ENCODE assay signal across 9 cellular contexts in the genomic region with DNA sequence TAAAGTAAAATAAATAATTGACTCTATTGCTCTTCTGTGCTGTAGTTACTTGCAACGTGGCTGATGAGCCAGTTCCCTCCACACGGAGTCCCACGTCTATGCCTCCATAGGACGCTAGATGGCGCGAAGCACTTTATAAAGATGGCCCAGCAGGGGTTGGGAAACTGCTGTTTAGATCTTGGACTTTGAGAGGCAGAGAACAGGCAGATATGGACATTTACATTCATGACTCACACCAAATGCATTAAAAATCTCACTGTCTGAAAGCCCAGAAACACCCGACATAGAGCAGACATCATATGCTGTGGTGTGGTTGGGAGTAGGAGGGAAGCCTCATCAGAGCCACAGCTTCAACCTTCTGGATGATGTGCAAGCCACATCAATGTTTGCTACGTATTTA.
DNase-seq lines count a peak whose midpoint lies in the region; ATAC-seq, FAIRE-seq and TF ChIP-seq lines count a peak whose summit lies in the region.
"Had no signal": no experiment of that assay in that cellular context is flagged by ENCODE, and none has a peak within 500 bp of the region (broad histone marks: within the 10 kb centered on the region; RNA-seq: fewer than 3 reads in every experiment).

No MANE protein-coding gene starts in this region.

- H3K4me3 ChIP-seq in endothelial cell of umbilical vein (replicated peaks in 1 of 3; ENCODE audit: insufficient read depth in 1 of 3, low read depth in 1 of 3, low read length in 3 of 3) (no peak overlapping the region), mucosa of descending colon (no peak overlapping the region)

- DNase-seq in DMS114 treated with DMSO at 0.1 percent for 48 hours (lab: John Stamatoyannopoulos, UW; ENCODE audit: unreplicated experiment) (peak; percentile 36), NCI-H446 (lab: John Stamatoyannopoulos, UW) (peak; percentile 43 to 70), endothelial cell of umbilical vein (ENCODE audit: low read depth, low spot score) (peak; percentile 92), mucosa of descending colon (peak in 2 of 3 donors; percentile 78 to 89), substantia nigra (lab: John Stamatoyannopoulos, UW) (peak in 46 of 49 donors; percentile 5 to 83 (median 63))
- peak; percentile 52 for DNase-seq in activated CD4-positive, alpha-beta T cell treated with anti-CD3 and anti-CD28 coated beads, Interleukin-2, amount 10 ng/mL, durations not matched to agents 7 days and 5 days

- TF ChIP-seq CTCF in endothelial cell of umbilical vein (IDR thresholded peaks at IDR 0.05; ENCODE audit: extremely low read depth in 1 of 2, insufficient read depth in 1 of 2, low read depth in 1 of 2, low read length in 2 of 2) (peak; percentile 84 to 92), mucosa of descending colon (IDR thresholded peaks at IDR 0.05) (peak; percentile 69)

- H4K20me1 ChIP-seq in endothelial cell of umbilical vein (replicated peaks; ENCODE audit: control insufficient read depth, extremely low read depth, insufficient read depth, low read length) = no peaks in the 10 kb centered on the region

- no peaks in the 10 kb centered on the region for H3K9me3 ChIP-seq in endothelial cell of umbilical vein (replicated peaks; ENCODE audit: control insufficient read depth, insufficient read depth, low read length)
- H3K9me3 ChIP-seq in mucosa of descending colon = no peaks in the 10 kb centered on the region

- H3K4me3 Mint-ChIP-seq in activated CD4-positive, alpha-beta T cell treated with anti-CD3 and anti-CD28 coated beads, Interleukin-2, amount 10 ng/mL, durations not matched to agents 7 days and 5 days = no peak overlapping the region
- H3K4me3 Mint-ChIP-seq: activated naive CD4-positive, alpha-beta T cell treated with anti-CD3 and anti-CD28 coated beads, Interleukin-2, amount 50 U/mL, for 24 hours had no signal

- H3K4me1 ChIP-seq in endothelial cell of umbilical vein (ENCODE audit: control insufficient read depth, extremely low read depth, insufficient read depth, low read length) (peaks cover 13% of the 10 kb centered on the region), mucosa of descending colon (ENCODE audit: low read depth) (peaks cover 9% of the 10 kb centered on the region)

- H3K4me2 ChIP-seq in endothelial cell of umbilical vein (ENCODE audit: insufficient read depth, low read length) = peak overlapping the region; percentile 23

- H3K4me1 Mint-ChIP-seq in activated CD4-positive, alpha-beta T cell treated with anti-CD3 and anti-CD28 coated beads, Interleukin-2, amount 10 ng/mL, durations not matched to agents 7 days and 5 days = no peaks in the 10 kb centered on the region
- H3K4me1 Mint-ChIP-seq: activated naive CD4-positive, alpha-beta T cell treated with anti-CD3 and anti-CD28 coated beads, Interleukin-2, amount 50 U/mL, for 24 hours had no signal

- intact Hi-C loops in endothelial cell of umbilical vein (cut with micrococcal nuclease) = loop anchor here (1.0 to 2.0 kb wide), 5 partner anchors 162 to 944 kb away; no protein-coding TSS in a partner anchor
- intact Hi-C loops in mucosa of descending colon (cut with DNase I, micrococcal nuclease) = loop anchor here (10.0 kb wide), 2 partner anchors 204 to 944 kb away; no protein-coding TSS in a partner anchor

- ATAC-seq in GM19463 (IDR thresholded peaks at IDR 0.05; ENCODE audit: unreplicated experiment) = peak; percentile 98
- peak; percentile 94 for ATAC-seq in HG03460 (IDR thresholded peaks at IDR 0.05; ENCODE audit: unreplicated experiment)
- ATAC-seq in mucosa of descending colon = peak; percentile 97

- FAIRE-seq in endothelial cell of umbilical vein (lab: Jason Lieb, UNC) = peak; percentile 91

- POLR2A ChIA-PET in activated CD4-positive, alpha-beta T cell treated with anti-CD3 and anti-CD28 coated beads, Interleukin-2, amount 10 ng/mL, durations not matched to agents 7 days and 5 days (lab: Charles Lee) = no interaction called here
- POLR2A ChIA-PET in endothelial cell of umbilical vein (lab: Charles Lee) = interaction anchor here (0.6 kb wide), 1 partner anchor 736 kb away, joined by 3 read pairs; no protein-coding TSS in a partner anchor

- no peaks in the 10 kb centered on the region for H3K27me3 Mint-ChIP-seq in activated CD4-positive, alpha-beta T cell treated with anti-CD3 and anti-CD28 coated beads, Interleukin-2, amount 10 ng/mL, durations not matched to agents 7 days and 5 days

- no peak overlapping the region for H3K9ac ChIP-seq in endothelial cell of umbilical vein (replicated peaks; ENCODE audit: extremely low read depth, insufficient read depth, low read length)

- CTCF ChIA-PET in activated CD4-positive, alpha-beta T cell treated with anti-CD3 and anti-CD28 coated beads, Interleukin-2, amount 10 ng/mL, durations not matched to agents 7 days and 5 days (lab: Charles Lee) = no interaction called here
- CTCF ChIA-PET in endothelial cell of umbilical vein (lab: Charles Lee) = interaction anchor here (0.9 to 5.9 kb wide), 11 partner anchors 8 to 945 kb away, joined by 3 to 45 read pairs (median 5); a partner anchor contains a TSS

- no peak for TF ChIP-seq POLR2A in endothelial cell of umbilical vein (IDR thresholded peaks at IDR 0.05; ENCODE audit: low read depth, low read length)

- no peaks in the 10 kb centered on the region for H3K79me2 ChIP-seq in endothelial cell of umbilical vein (ENCODE audit: control insufficient read depth, insufficient read depth, low read length)

- H3K27me3 ChIP-seq in endothelial cell of umbilical vein (ENCODE audit: control insufficient read depth in 2 of 2, insufficient read depth in 2 of 2, low read length in 2 of 2) = no peaks in the 10 kb centered on the region

- dilution Hi-C loops in endothelial cell of umbilical vein (cut with MboI; ENCODE audit: extremely low pct_ligation_motif_present, low sequenced_read_pairs) = no loop called here

- no peak overlapping the region for H3K27ac ChIP-seq in endothelial cell of umbilical vein (ENCODE audit: insufficient read depth, low read depth, low read length)
- no peak overlapping the region for H3K27ac ChIP-seq in substantia nigra (ENCODE audit: low read depth, low read length, poor library complexity, severe bottlenecking)

- no TSS peak for BruUV-seq in endothelial cell of umbilical vein (replicated peaks; lab: Mats Ljungman, UMichigan)

- H3K27ac Mint-ChIP-seq in activated CD4-positive, alpha-beta T cell treated with anti-CD3 and anti-CD28 coated beads, Interleukin-2, amount 10 ng/mL, durations not matched to agents 7 days and 5 days = no peak overlapping the region
- H3K27ac Mint-ChIP-seq: activated naive CD4-positive, alpha-beta T cell treated with anti-CD3 and anti-CD28 coated beads, Interleukin-2, amount 50 U/mL, for 24 hours had no signal

- H3K9me3 Mint-ChIP-seq in activated CD4-positive, alpha-beta T cell treated with anti-CD3 and anti-CD28 coated beads, Interleukin-2, amount 10 ng/mL, durations not matched to agents 7 days and 5 days = no peaks in the 10 kb centered on the region
- H3K9me3 Mint-ChIP-seq: activated naive CD4-positive, alpha-beta T cell treated with anti-CD3 and anti-CD28 coated beads, Interleukin-2, amount 50 U/mL, for 24 hours had no signal

- no peaks in the 10 kb centered on the region for H3K36me3 Mint-ChIP-seq in activated CD4-positive, alpha-beta T cell treated with anti-CD3 and anti-CD28 coated beads, Interleukin-2, amount 10 ng/mL, durations not matched to agents 7 days and 5 days (ENCODE audit: low read depth)
- H3K36me3 Mint-ChIP-seq: activated naive CD4-positive, alpha-beta T cell treated with anti-CD3 and anti-CD28 coated beads, Interleukin-2, amount 50 U/mL, for 24 hours had no signal

- no peak overlapping the region for H2AFZ ChIP-seq in endothelial cell of umbilical vein (ENCODE audit: low read depth, low read length)

- no peaks in the 10 kb centered on the region for H3K9me1 ChIP-seq in endothelial cell of umbilical vein (replicated peaks; ENCODE audit: control insufficient read depth, extremely low read depth, insufficient read depth, low read length)

- no peaks in the 10 kb centered on the region for H3K36me3 ChIP-seq in endothelial cell of umbilical vein (ENCODE audit: control insufficient read depth in 2 of 2, extremely low read depth in 1 of 2, insufficient read depth in 2 of 2, low read length in 2 of 2)
- H3K36me3 ChIP-seq in mucosa of descending colon (ENCODE audit: low read depth) = no peaks in the 10 kb centered on the region

TF ChIP-seq in endothelial cell of umbilical vein, 7 proteins besides CTCF, POLR2A, EP300 and RAD21:
- TF ChIP-seq EZH2 (IDR thresholded peaks at IDR 0.05; ENCODE audit: borderline replicate concordance, low read depth, low read length, severe bottlenecking) = no peak
- peak; percentile 67 for TF ChIP-seq FOS (IDR thresholded peaks at IDR 0.05; ENCODE audit: borderline replicate concordance, insufficient read depth, low read length)
- no peak for TF ChIP-seq GATA2 (IDR thresholded peaks at IDR 0.05; ENCODE audit: insufficient read depth, insufficient read length, low read depth, low read length)
- peak; percentile 37 for TF ChIP-seq JUN (IDR thresholded peaks at IDR 0.05; ENCODE audit: borderline replicate concordance, insufficient read depth, insufficient read length, low read depth)

Comparison
In these comparisons a context has a peak if more than half of its experiments do, and no peak if none do; other contexts are left out.
1. DNase-seq: peak in every context shown above with its lines; median percentile 92 in endothelial cell of umbilical vein; 84 in mucosa of descending colon; 63 in substantia nigra; 56 in NCI-H446; 52 in activated CD4-positive, alpha-beta T cell treated with anti-CD3 and anti-CD28 coated beads, Interleukin-2, amount 10 ng/mL, durations not matched to agents 7 days and 5 days; 36 in DMS114 treated with DMSO at 0.1 percent for 48 hours.